Comparison of ENCODE assay signal across 8 cellular contexts in genomic region chr3:16884084-16884747, GRCh38.
DNase-seq lines count a peak whose midpoint lies in the region; ATAC-seq and TF ChIP-seq lines count a peak whose summit lies in the region.

No MANE protein-coding gene starts in this region.

- peak; percentile 53 for DNase-seq in AG08395 (ENCODE audit: low spot score)
- DNase-seq in T-helper 9 cell = peak; percentile 70
- DNase-seq in brain microvascular endothelial cell = no peak
- peak; percentile 45 for DNase-seq in iris pigment epithelial cell (ENCODE audit: low read depth)
- DNase-seq in stimulated activated CD4-positive, alpha-beta T cell treated with anti-CD3 and anti-CD28 coated beads, Interleukin-1b, Interleukin-23, amount 100 ng/mL, for 24 hours (ENCODE audit: low read depth in 4 of 4, low spot score in 1 of 4) = peak in 3 of 4 experiments; percentile 63 to 70 (median 67)
- DNase-seq in superior temporal gyrus (ENCODE audit: extremely low spot score) = no peak

- in situ Hi-C loops in brain microvascular endothelial cell (cut with HindIII; ENCODE audit: low pct_ligation_motif_present, low sequenced_read_pairs) = no loop called here

- no peaks in the 10 kb centered on the region for H3K27me3 ChIP-seq in brain microvascular endothelial cell (replicated peaks)

- TF ChIP-seq CTCF in brain microvascular endothelial cell (IDR thresholded peaks at IDR 0.05; ENCODE audit: low read depth, low read length, missing control alignments) = peak; percentile 68

- H3K4me3 ChIP-seq in brain microvascular endothelial cell (ENCODE audit: low read depth, low read length) = peak overlapping the region; percentile 66

- peak overlapping the region; percentile 33 for H3K27ac ChIP-seq in brain microvascular endothelial cell

- ATAC-seq in GM19025 (IDR thresholded peaks at IDR 0.05; ENCODE audit: low read depth, unreplicated experiment) (peak; percentile 31), HG03354 (IDR thresholded peaks at IDR 0.05; ENCODE audit: poor library complexity, severe bottlenecking, unreplicated experiment) (peak; percentile 50)

- H3K36me3 ChIP-seq in brain microvascular endothelial cell (replicated peaks) = no peaks in the 10 kb centered on the region

Comparison
In these comparisons a context has a peak if more than half of its experiments do, and no peak if none do; other contexts are left out.
1. DNase-seq: peak in AG08395 (single experiment), T-helper 9 cell (single experiment), iris pigment epithelial cell (single experiment) and stimulated activated CD4-positive, alpha-beta T cell treated with anti-CD3 and anti-CD28 coated beads, Interleukin-1b, Interleukin-23, amount 100 ng/mL, for 24 hours (3 of 4); none in brain microvascular endothelial cell (single experiment) and superior temporal gyrus (single experiment).